ENCODE assay signal across 1 cellular context in the genomic region with DNA sequence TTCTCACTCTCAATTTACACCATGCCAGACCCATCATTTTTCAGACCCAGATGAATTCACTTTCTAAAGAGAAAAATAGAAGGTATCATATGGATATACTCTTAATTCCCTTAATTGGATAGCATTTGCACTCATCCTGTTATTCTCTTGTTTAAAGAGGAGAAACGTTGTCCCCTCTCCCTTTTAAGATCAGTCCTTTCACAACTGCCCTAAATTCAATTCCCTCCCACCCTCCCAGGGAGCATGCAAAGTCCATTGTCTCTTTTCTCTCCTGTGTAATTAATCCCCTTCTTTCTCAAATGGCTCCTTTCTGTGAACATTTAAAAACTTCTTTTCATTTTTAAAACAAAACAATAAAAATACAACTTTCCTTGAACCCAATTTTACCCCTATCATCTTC.
TF ChIP-seq lines count a peak whose summit lies in the region.

No MANE protein-coding gene starts in this region.

TF ChIP-seq in GM23338, 12 proteins besides CTCF, POLR2A, EP300 and RAD21 (continued from another document):
- TF ChIP-seq CREB1 (CRISPR knock-in tag; IDR thresholded peaks at IDR 0.05; ENCODE audit: low read depth) (no peak), EZH2 (IDR thresholded peaks at IDR 0.05; ENCODE audit: low read depth, unreplicated experiment) (no peak), ZNF462 (CRISPR knock-in tag; IDR thresholded peaks at IDR 0.05) (no peak), POLR2AphosphoS5 (IDR thresholded peaks at IDR 0.05; ENCODE audit: low read depth) (no peak), NANOG (IDR thresholded peaks at IDR 0.05; ENCODE audit: borderline replicate concordance) (no peak; the same call in 1 of the 2 replicates), ZNF114 (CRISPR knock-in tag; IDR thresholded peaks at IDR 0.05) (no peak)
- TF ChIP-seq, protein P1, sequence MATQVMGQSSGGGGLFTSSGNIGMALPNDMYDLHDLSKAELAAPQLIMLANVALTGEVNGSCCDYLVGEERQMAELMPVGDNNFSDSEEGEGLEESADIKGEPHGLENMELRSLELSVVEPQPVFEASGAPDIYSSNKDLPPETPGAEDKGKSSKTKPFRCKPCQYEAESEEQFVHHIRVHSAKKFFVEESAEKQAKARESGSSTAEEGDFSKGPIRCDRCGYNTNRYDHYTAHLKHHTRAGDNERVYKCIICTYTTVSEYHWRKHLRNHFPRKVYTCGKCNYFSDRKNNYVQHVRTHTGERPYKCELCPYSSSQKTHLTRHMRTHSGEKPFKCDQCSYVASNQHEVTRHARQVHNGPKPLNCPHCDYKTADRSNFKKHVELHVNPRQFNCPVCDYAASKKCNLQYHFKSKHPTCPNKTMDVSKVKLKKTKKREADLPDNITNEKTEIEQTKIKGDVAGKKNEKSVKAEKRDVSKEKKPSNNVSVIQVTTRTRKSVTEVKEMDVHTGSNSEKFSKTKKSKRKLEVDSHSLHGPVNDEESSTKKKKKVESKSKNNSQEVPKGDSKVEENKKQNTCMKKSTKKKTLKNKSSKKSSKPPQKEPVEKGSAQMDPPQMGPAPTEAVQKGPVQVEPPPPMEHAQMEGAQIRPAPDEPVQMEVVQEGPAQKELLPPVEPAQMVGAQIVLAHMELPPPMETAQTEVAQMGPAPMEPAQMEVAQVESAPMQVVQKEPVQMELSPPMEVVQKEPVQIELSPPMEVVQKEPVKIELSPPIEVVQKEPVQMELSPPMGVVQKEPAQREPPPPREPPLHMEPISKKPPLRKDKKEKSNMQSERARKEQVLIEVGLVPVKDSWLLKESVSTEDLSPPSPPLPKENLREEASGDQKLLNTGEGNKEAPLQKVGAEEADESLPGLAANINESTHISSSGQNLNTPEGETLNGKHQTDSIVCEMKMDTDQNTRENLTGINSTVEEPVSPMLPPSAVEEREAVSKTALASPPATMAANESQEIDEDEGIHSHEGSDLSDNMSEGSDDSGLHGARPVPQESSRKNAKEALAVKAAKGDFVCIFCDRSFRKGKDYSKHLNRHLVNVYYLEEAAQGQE (IDR thresholded peaks at IDR 0.05; ENCODE audit: unreplicated experiment), result no peak
